23 cellular contexts compared by ENCODE assay signal in the genomic region with DNA sequence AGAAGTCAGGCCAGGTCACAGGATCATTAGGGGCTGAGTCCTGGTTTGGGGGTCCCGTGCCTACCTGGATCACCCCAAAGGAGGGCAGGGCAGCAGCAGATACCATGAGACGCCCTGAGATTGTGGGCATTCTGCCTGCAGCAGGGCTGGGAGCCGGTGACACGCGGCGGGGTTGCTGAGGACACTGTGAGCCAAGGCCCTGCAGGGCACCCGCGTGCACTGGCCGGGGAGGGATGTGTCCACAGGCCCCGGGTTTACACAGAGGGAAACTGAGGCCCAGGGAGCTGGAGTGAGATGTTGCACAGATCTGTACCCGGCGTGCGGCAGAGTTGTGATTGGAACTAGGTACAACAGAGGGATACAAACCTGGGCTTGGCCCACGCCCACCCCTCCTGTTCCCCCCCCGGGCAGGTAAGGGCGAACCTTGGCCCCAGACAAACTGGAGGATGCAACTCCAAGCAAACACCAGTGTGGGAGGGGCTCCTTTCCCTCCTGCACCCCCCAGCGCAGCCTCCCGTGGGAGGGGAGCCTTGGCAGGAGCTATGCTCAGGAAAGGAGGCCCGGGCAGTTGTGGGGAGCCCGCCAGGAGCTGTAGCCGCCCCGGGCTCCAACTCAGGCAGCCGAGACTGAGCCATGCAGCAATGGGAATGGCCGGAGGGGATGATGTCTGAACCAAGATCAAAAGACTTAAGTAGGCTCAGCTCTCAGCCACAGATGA.
A peak's percentile ranks its signal among the peaks of the same experiment; 100 is the strongest.
DNase-seq lines count a peak whose midpoint lies in the region; ATAC-seq, FAIRE-seq and TF ChIP-seq lines count a peak whose summit lies in the region.
"Had no signal": no experiment of that assay in that cellular context is flagged by ENCODE, and none has a peak within 500 bp of the region (broad histone marks: within the 10 kb centered on the region; RNA-seq: fewer than 3 reads in every experiment).

No MANE protein-coding gene starts in this region.

- TF ChIP-seq CTCF in HepG2 (CRISPR knock-in tag; IDR thresholded peaks at IDR 0.05) = no peak
- no peak for TF ChIP-seq CTCF in right lobe of liver (IDR thresholded peaks at IDR 0.05)
- no peak for TF ChIP-seq CTCF in IMR-90 (conservative IDR thresholded peaks at IDR 0.05; ENCODE audit: low read depth, low read length)

- CTCF ChIA-PET in HepG2 (lab: Yijun Ruan, JAX; ENCODE audit: low intra/inter-chr PET ratio, low total read pairs) = no interaction called here
- CTCF ChIA-PET in IMR-90 (lab: Yijun Ruan, JAX) = no interaction called here
- CTCF ChIA-PET in activated CD4-positive, alpha-beta T cell treated with anti-CD3 and anti-CD28 coated beads, Interleukin-2, amount 10 ng/mL, durations not matched to agents 7 days and 5 days (lab: Charles Lee) = no interaction called here

- H3K4ac ChIP-seq in IMR-90 (ENCODE audit: low read depth, low read length) = no peak overlapping the region
- no peak overlapping the region for H3K4ac ChIP-seq in neuronal stem cell (ENCODE audit: low read length)

- H3K79me1 ChIP-seq in IMR-90 (ENCODE audit: low read depth in 1 of 2, low read length in 2 of 2) = no peaks in the 10 kb centered on the region
- no peaks in the 10 kb centered on the region for H3K79me1 ChIP-seq in neuronal stem cell (ENCODE audit: low read depth, low read length)

- H3K9ac ChIP-seq in HepG2 (ENCODE audit: insufficient read depth, low read depth, low read length) (no peak overlapping the region), IMR-90 (ENCODE audit: low read depth, low read length) (no peak overlapping the region), NT2/D1 (ENCODE audit: insufficient read length, low read depth) (peak overlapping the region; percentile 42), neuronal stem cell (ENCODE audit: low read depth, low read length, poor library complexity) (peak overlapping the region; percentile 12)

- intact Hi-C loops in HepG2 (cut with micrococcal nuclease; ENCODE audit: unreplicated experiment) (no loop called here), right lobe of liver (cut with DNase I) (no loop called here), IMR-90 (cut with micrococcal nuclease) (no loop called here)

- no peak overlapping the region for H2BK20ac ChIP-seq in IMR-90 (ENCODE audit: low read depth, low read length)

- no peak overlapping the region for H3K14ac ChIP-seq in IMR-90 (replicated peaks; ENCODE audit: low read depth, low read length)
- peak overlapping the region; percentile 56 for H3K14ac ChIP-seq in neuronal stem cell (ENCODE audit: low read length)

- no peak for TF ChIP-seq EP300 in HepG2 (IDR thresholded peaks at IDR 0.05; ENCODE audit: low read depth in 2 of 2, low read length in 2 of 2)
- TF ChIP-seq EP300 in HepG2 (CRISPR knock-in tag; IDR thresholded peaks at IDR 0.05; ENCODE audit: borderline replicate concordance) = no peak

- no peak overlapping the region for H3K4me2 ChIP-seq in HepG2 (ENCODE audit: low read depth, low read length)
- H3K4me2 ChIP-seq in IMR-90 (ENCODE audit: low read depth, low read length) = no peak overlapping the region
- H3K4me2 ChIP-seq in neuronal stem cell (ENCODE audit: insufficient read depth, low read length, poor library complexity, severe bottlenecking) = no peak overlapping the region
- H3K4me2 ChIP-seq: A549 had no signal

- DNase-seq in HepG2 (ENCODE audit: low spot score) (no peak), right lobe of liver (no peak), IMR-90 (no peak), NT2/D1 (ENCODE audit: low read depth, low spot score) (no peak), neuronal stem cell (ENCODE audit: low spot score) (no peak), NCI-H2081 treated with DMSO at 0.1 percent for 48 hours (lab: John Stamatoyannopoulos, UW) (no peak), GM12892 (ENCODE audit: insufficient read length) (no peak)
- DNase-seq in activated CD4-positive, alpha-beta T cell treated with anti-CD3 and anti-CD28 coated beads, Interleukin-2, amount 10 ng/mL, durations not matched to agents 7 days and 5 days = no peak
- DNase-seq: AML-193; Caco-2; Calu3; CD4-positive, alpha-beta T cell; CD8-positive, alpha-beta T cell; DMS79 treated with DMSO at 0.1 percent for 48 hours; GF-D8 had no signal

- no peaks in the 10 kb centered on the region; the same call in 1 of the 2 replicates for H4K20me1 ChIP-seq in HepG2 (ENCODE audit: insufficient read depth, low read length)
- no peaks in the 10 kb centered on the region for H4K20me1 ChIP-seq in IMR-90 (ENCODE audit: insufficient read depth, low read length)

- H2BK120ac ChIP-seq in IMR-90 (ENCODE audit: low read depth, low read length) (no peak overlapping the region), neuronal stem cell (ENCODE audit: low read depth, low read length) (no peak overlapping the region)

- H2BK15ac ChIP-seq in IMR-90 (ENCODE audit: low read depth, low read length) (no peak overlapping the region), neuronal stem cell (ENCODE audit: low read length) (peak overlapping the region; percentile 67)

- no peak overlapping the region for H3K4me3 ChIP-seq in HepG2 (replicated peaks in 1 of 3; ENCODE audit: insufficient read depth in 1 of 3, low read depth in 2 of 3, low read length in 3 of 3)
- H3K4me3 ChIP-seq in right lobe of liver = no peak overlapping the region
- no peak overlapping the region for H3K4me3 ChIP-seq in IMR-90 (ENCODE audit: insufficient read depth, low read depth, low read length)
- no peak overlapping the region for H3K4me3 ChIP-seq in NT2/D1 (ENCODE audit: insufficient read length, low read depth)
- no peak overlapping the region for H3K4me3 ChIP-seq in neuronal stem cell (ENCODE audit: low read length in 2 of 2)
- H3K4me3 ChIP-seq: A549 had no signal

- dilution Hi-C loops in IMR-90 (cut with HindIII; ENCODE audit: low sequenced_read_pairs, unreplicated experiment) = no loop called here

- H2AFZ ChIP-seq in HepG2 (ENCODE audit: low read length) (no peak overlapping the region), IMR-90 (replicated peaks; ENCODE audit: low read length, poor library complexity) (no peak overlapping the region), neuronal stem cell (ENCODE audit: low read length) (no peak overlapping the region)

- no peak overlapping the region for H3K27ac Mint-ChIP-seq in activated CD4-positive, alpha-beta T cell treated with anti-CD3 and anti-CD28 coated beads, Interleukin-2, amount 10 ng/mL, durations not matched to agents 7 days and 5 days
- H3K27ac Mint-ChIP-seq: B cell; CD4-positive, alpha-beta T cell; CD8-positive, alpha-beta T cell had no signal

- no peaks in the 10 kb centered on the region for H3K9me1 ChIP-seq in IMR-90 (ENCODE audit: insufficient read depth, low read length)

- H3K18ac ChIP-seq in IMR-90 (ENCODE audit: low read depth, low read length) (no peak overlapping the region), neuronal stem cell (ENCODE audit: low read length) (peak overlapping the region; percentile 70)

- in situ Hi-C loops in HepG2 (cut with HindIII; ENCODE audit: extremely low pct_ligation_motif_present, low pct_unique_long_range_greater_than_20kb) (no loop called here), IMR-90 (cut with MboI; ENCODE audit: low sequenced_read_pairs) (no loop called here)

- H2AK5ac ChIP-seq in IMR-90 (ENCODE audit: low read depth, low read length) (no peak overlapping the region), neuronal stem cell (ENCODE audit: low read depth, low read length) (peak overlapping the region; percentile 98)

- H4K8ac ChIP-seq in IMR-90 (ENCODE audit: low read depth in 2 of 2, low read length in 2 of 2) (no peak overlapping the region), neuronal stem cell (ENCODE audit: low read depth, low read length) (no peak overlapping the region)

- H3K27me3 ChIP-seq in HepG2 (ENCODE audit: control insufficient read depth in 1 of 2, insufficient read depth in 2 of 2, low read length in 2 of 2) = peaks cover 40 to 98% of the 10 kb centered on the region in 2 experiments
- H3K27me3 ChIP-seq in right lobe of liver = no peaks in the 10 kb centered on the region
- H3K27me3 ChIP-seq in IMR-90 (ENCODE audit: control insufficient read depth, insufficient read depth, low read length) = peaks cover 32% of the 10 kb centered on the region; the same call in 1 of the 2 replicates
- H3K27me3 ChIP-seq in NT2/D1 (ENCODE audit: insufficient read depth, insufficient read length) = no peaks in the 10 kb centered on the region
- H3K27me3 ChIP-seq in neuronal stem cell (ENCODE audit: control insufficient read depth in 3 of 3, insufficient read depth in 3 of 3, low read depth in 1 of 3, low read length in 3 of 3) = peaks cover 0 to 80% (median 0%) of the 10 kb centered on the region in 3 experiments

- H3K27ac ChIP-seq in HepG2 (ENCODE audit: extremely low read length, insufficient read depth, low read length) (no peak overlapping the region), right lobe of liver (no peak overlapping the region), IMR-90 (ENCODE audit: insufficient read depth, low read length) (no peak overlapping the region), neuronal stem cell (replicated peaks; ENCODE audit: low read length) (no peak overlapping the region)
- H3K27ac ChIP-seq: 22Rv1, A549, C4-2B had no signal

- TF ChIP-seq POLR2A in HepG2 (IDR thresholded peaks at IDR 0.05; ENCODE audit: insufficient read depth in 1 of 2, low read depth in 2 of 2, low read length in 2 of 2) = no peak
- TF ChIP-seq POLR2A in right lobe of liver (IDR thresholded peaks at IDR 0.05) = no peak
- TF ChIP-seq POLR2A in IMR-90 (IDR thresholded peaks at IDR 0.05; ENCODE audit: low read depth, low read length) = no peak
- TF ChIP-seq POLR2A in GM12892 (IDR thresholded peaks at IDR 0.05; ENCODE audit: low read depth, low read length) = no peak

- BruUV-seq in HepG2 (replicated peaks; lab: Mats Ljungman, UMichigan) (no TSS peak), IMR-90 (replicated peaks; lab: Mats Ljungman, UMichigan) (no TSS peak)

- no peak overlapping the region for H3K4me3 Mint-ChIP-seq in activated CD4-positive, alpha-beta T cell treated with anti-CD3 and anti-CD28 coated beads, Interleukin-2, amount 10 ng/mL, durations not matched to agents 7 days and 5 days
- H3K4me3 Mint-ChIP-seq: B cell; CD4-positive, alpha-beta T cell; CD8-positive, alpha-beta T cell had no signal

- FAIRE-seq in HepG2 (lab: Jason Lieb, UNC) (no peak), GM12892 (lab: Jason Lieb, UNC) (no peak)
- FAIRE-seq: A549, D721Med, G401.6, GM12891, GM18507 had no signal

- peaks cover 11% of the 10 kb centered on the region for H3K4me1 Mint-ChIP-seq in activated CD4-positive, alpha-beta T cell treated with anti-CD3 and anti-CD28 coated beads, Interleukin-2, amount 10 ng/mL, durations not matched to agents 7 days and 5 days

- H3K79me2 ChIP-seq in HepG2 (ENCODE audit: insufficient read depth, low read length) = no peaks in the 10 kb centered on the region

- ATAC-seq in HepG2 (no peak), right lobe of liver (no peak), IMR-90 (ENCODE audit: low read depth) (no peak)
- ATAC-seq: A549; CD8-positive, alpha-beta T cell had no signal

- H3K27me3 Mint-ChIP-seq in activated CD4-positive, alpha-beta T cell treated with anti-CD3 and anti-CD28 coated beads, Interleukin-2, amount 10 ng/mL, durations not matched to agents 7 days and 5 days = no peaks in the 10 kb centered on the region
- H3K27me3 Mint-ChIP-seq: CD4-positive, alpha-beta T cell had no signal

- peak overlapping the region; percentile 55 for H2AK9ac ChIP-seq in IMR-90 (replicated peaks; ENCODE audit: low read depth, low read length, poor library complexity)

- H2BK5ac ChIP-seq in IMR-90 (ENCODE audit: low read depth, low read length, poor library complexity, severe bottlenecking) = no peak overlapping the region
- no peak overlapping the region for H2BK5ac ChIP-seq in neuronal stem cell (ENCODE audit: low read length)

- H2BK12ac ChIP-seq in neuronal stem cell (ENCODE audit: low read length) = no peak overlapping the region

- H3K9me3 Mint-ChIP-seq in activated CD4-positive, alpha-beta T cell treated with anti-CD3 and anti-CD28 coated beads, Interleukin-2, amount 10 ng/mL, durations not matched to agents 7 days and 5 days = no peaks in the 10 kb centered on the region
- H3K9me3 Mint-ChIP-seq: CD4-positive, alpha-beta T cell; CD8-positive, alpha-beta T cell had no signal

- no peaks in the 10 kb centered on the region for H3K36me3 Mint-ChIP-seq in activated CD4-positive, alpha-beta T cell treated with anti-CD3 and anti-CD28 coated beads, Interleukin-2, amount 10 ng/mL, durations not matched to agents 7 days and 5 days (ENCODE audit: low read depth)
- H3K36me3 Mint-ChIP-seq: CD8-positive, alpha-beta T cell had no signal

- POLR2A ChIA-PET in HepG2 (lab: Yijun Ruan, JAX) = no interaction called here
- POLR2A ChIA-PET in IMR-90 (lab: Charles Lee; ENCODE audit: unreplicated experiment) = no interaction called here
- POLR2A ChIA-PET in activated CD4-positive, alpha-beta T cell treated with anti-CD3 and anti-CD28 coated beads, Interleukin-2, amount 10 ng/mL, durations not matched to agents 7 days and 5 days (lab: Charles Lee) = no interaction called here

- no peak overlapping the region for H3K56ac ChIP-seq in IMR-90 (ENCODE audit: extremely low read depth, insufficient read depth, low read length)

- H3K36me3 ChIP-seq in HepG2 (replicated peaks in 1 of 2; ENCODE audit: control insufficient read depth in 1 of 2, insufficient read depth in 2 of 2, low read length in 2 of 2) (no peaks in the 10 kb centered on the region), right lobe of liver (no peaks in the 10 kb centered on the region), IMR-90 (ENCODE audit: control insufficient read depth, insufficient read depth, low read length) (no peaks in the 10 kb centered on the region), NT2/D1 (ENCODE audit: insufficient read depth, insufficient read length, low read length) (no peaks in the 10 kb centered on the region), neuronal stem cell (replicated peaks in 1 of 2; ENCODE audit: control insufficient read depth in 2 of 2, insufficient read depth in 2 of 2, low read length in 2 of 2) (no peaks in the 10 kb centered on the region)

- 4% methylated on average over 15 of the region's 24 CpGs for WGBS in HepG2 (ENCODE audit: low lambda C conversion rate)
- 38% methylated on average over 14 of the region's 24 CpGs for WGBS in right lobe of liver (ENCODE audit: insufficient coverage, low coverage, low lambda C conversion rate, missing lambda C conversion rate)
- 39% methylated on average over 9 of the region's 24 CpGs; no CpG with 5 or more reads in 1 of the 2 experiments for WGBS in IMR-90 (ENCODE audit: extremely low coverage in 2 of 2, insufficient read length in 1 of 2), 2 experiments
- WGBS in neuronal stem cell (ENCODE audit: extremely low coverage in 2 of 2, insufficient read length in 2 of 2, insufficient replicate concordance in 1 of 2), 2 donors = no CpG with 5 or more reads among the region's 24 CpGs

- H4K91ac ChIP-seq in IMR-90 (ENCODE audit: insufficient read depth, low read depth, low read length) = no peak overlapping the region
- no peak overlapping the region for H4K91ac ChIP-seq in neuronal stem cell (ENCODE audit: low read depth, low read length, poor library complexity)

- H3K23ac ChIP-seq in IMR-90 (ENCODE audit: low read depth, low read length) = no peak overlapping the region
- H3K23ac ChIP-seq in neuronal stem cell (ENCODE audit: low read depth, low read length, poor library complexity) = no peak overlapping the region

- H3K9me3 ChIP-seq in HepG2 (ENCODE audit: low read length) = no peaks in the 10 kb centered on the region
- no peaks in the 10 kb centered on the region for H3K9me3 ChIP-seq in right lobe of liver
- H3K9me3 ChIP-seq in IMR-90 (ENCODE audit: control insufficient read depth, insufficient read depth, low read length) = no peaks in the 10 kb centered on the region
- H3K9me3 ChIP-seq in NT2/D1 (ENCODE audit: insufficient read depth, low read length) = no peaks in the 10 kb centered on the region
- no peaks in the 10 kb centered on the region for H3K9me3 ChIP-seq in neuronal stem cell (replicated peaks in 1 of 2; ENCODE audit: control insufficient read depth in 2 of 2, insufficient read depth in 1 of 2, low read depth in 1 of 2, low read length in 2 of 2)
- H3K9me3 ChIP-seq: A549, Caco-2 had no signal

- TF ChIP-seq RAD21 in HepG2 (CRISPR knock-in tag; IDR thresholded peaks at IDR 0.05) (no peak), IMR-90 (IDR thresholded peaks at IDR 0.05; ENCODE audit: low read length) (no peak)

- no peak overlapping the region for H4K5ac ChIP-seq in IMR-90 (ENCODE audit: low read depth, low read length)

- no peaks in the 10 kb centered on the region for H3K4me1 ChIP-seq in HepG2 (ENCODE audit: insufficient read depth, low read length)
- no peaks in the 10 kb centered on the region for H3K4me1 ChIP-seq in right lobe of liver
- H3K4me1 ChIP-seq in IMR-90 (ENCODE audit: control insufficient read depth, insufficient read depth, low read length) = no peaks in the 10 kb centered on the region
- H3K4me1 ChIP-seq in NT2/D1 (ENCODE audit: insufficient read depth, insufficient read length) = peaks cover 27% of the 10 kb centered on the region
- H3K4me1 ChIP-seq in neuronal stem cell (ENCODE audit: control insufficient read depth in 2 of 2, insufficient read depth in 1 of 2, low read depth in 1 of 2, low read length in 2 of 2) = peaks cover 0 to 9% of the 10 kb centered on the region in 2 donors

Comparison
In these comparisons a context has a peak if more than half of its experiments do, and no peak if none do; other contexts are left out.
1. H3K9ac ChIP-seq: peak in NT2/D1 (single experiment) and neuronal stem cell (single experiment); none in HepG2 (single experiment) and IMR-90 (single experiment).